8 cellular contexts compared by ENCODE assay signal in genomic region chr16:58511933-58512815, GRCh38. TPM values are rescaled to one million over a fixed set of nuclear protein-coding genes. Genes with fewer than 3 reads are reported as not detected.
A peak's percentile ranks its signal among the peaks of the same experiment; 100 is the strongest.
DNase-seq lines count a peak whose midpoint lies in the region; ATAC-seq and TF ChIP-seq lines count a peak whose summit lies in the region.

No MANE protein-coding gene starts in this region.

- peak; percentile 11 for DNase-seq in DMS53 treated with DMSO at 0.1 percent for 48 hours (lab: John Stamatoyannopoulos, UW; ENCODE audit: unreplicated experiment)
- peak; percentile 1 for DNase-seq in NCI-H526 treated with DMSO at 0.1 percent for 48 hours (lab: John Stamatoyannopoulos, UW)
- DNase-seq in activated CD4-positive, alpha-beta T cell treated with anti-CD3 and anti-CD28 coated beads, Interleukin-2, amount 10 ng/mL, durations not matched to agents 7 days and 5 days = peak; percentile 89
- DNase-seq in coronary artery (ENCODE audit: low spot score) = no peak
- peak; percentile 70 to 80 for DNase-seq in lung microvascular endothelial cell (ENCODE audit: low read depth in 2 of 2)
- DNase-seq in stimulated activated CD8-positive, alpha-beta memory T cell treated with anti-CD3 and anti-CD28 coated beads, Interleukin-15, amount 100 ng/mL, for 48 hours (ENCODE audit: low read depth in 2 of 2) = peak; percentile 55 to 58

- TF ChIP-seq CTCF in coronary artery (IDR thresholded peaks at IDR 0.05) = peak; percentile 56

- POLR2A ChIA-PET in activated CD4-positive, alpha-beta T cell treated with anti-CD3 and anti-CD28 coated beads, Interleukin-2, amount 10 ng/mL, durations not matched to agents 7 days and 5 days (lab: Charles Lee) = no interaction called here

- no peak overlapping the region for H3K27ac ChIP-seq in coronary artery

- H3K4me3 ChIP-seq in coronary artery = no peak overlapping the region

- H3K4me1 Mint-ChIP-seq in activated CD4-positive, alpha-beta T cell treated with anti-CD3 and anti-CD28 coated beads, Interleukin-2, amount 10 ng/mL, durations not matched to agents 7 days and 5 days = peaks cover 21% of the 10 kb centered on the region

- H3K4me3 Mint-ChIP-seq in activated CD4-positive, alpha-beta T cell treated with anti-CD3 and anti-CD28 coated beads, Interleukin-2, amount 10 ng/mL, durations not matched to agents 7 days and 5 days = no peak overlapping the region

- H3K27ac Mint-ChIP-seq in activated CD4-positive, alpha-beta T cell treated with anti-CD3 and anti-CD28 coated beads, Interleukin-2, amount 10 ng/mL, durations not matched to agents 7 days and 5 days = no peak overlapping the region

- CTCF ChIA-PET in activated CD4-positive, alpha-beta T cell treated with anti-CD3 and anti-CD28 coated beads, Interleukin-2, amount 10 ng/mL, durations not matched to agents 7 days and 5 days (lab: Charles Lee) = interaction anchor here (0.6 to 2.3 kb wide), 8 partner anchors 10 to 1609 kb away, joined by 3 to 9 read pairs (median 3); no protein-coding TSS in a partner anchor

- peaks cover 6% of the 10 kb centered on the region for H3K36me3 Mint-ChIP-seq in activated CD4-positive, alpha-beta T cell treated with anti-CD3 and anti-CD28 coated beads, Interleukin-2, amount 10 ng/mL, durations not matched to agents 7 days and 5 days (ENCODE audit: low read depth)

- no peaks in the 10 kb centered on the region for H3K27me3 Mint-ChIP-seq in activated CD4-positive, alpha-beta T cell treated with anti-CD3 and anti-CD28 coated beads, Interleukin-2, amount 10 ng/mL, durations not matched to agents 7 days and 5 days

- no peaks in the 10 kb centered on the region for H3K9me3 Mint-ChIP-seq in activated CD4-positive, alpha-beta T cell treated with anti-CD3 and anti-CD28 coated beads, Interleukin-2, amount 10 ng/mL, durations not matched to agents 7 days and 5 days

- peak; percentile 36 for ATAC-seq in HG02678 (IDR thresholded peaks at IDR 0.05; ENCODE audit: unreplicated experiment)
- no peak for ATAC-seq in HG02588 (IDR thresholded peaks at IDR 0.05; ENCODE audit: unreplicated experiment)

RNA-seq across cellular contexts. Expression of gene SETD6, which starts 3.1 kb away (rescaled TPM):
- total RNA-seq in activated CD4-positive, alpha-beta T cell treated with anti-CD3 and anti-CD28 coated beads, Interleukin-2, amount 10 ng/mL, durations not matched to agents 7 days and 5 days = 10 to 100 TPM; 14.7 to 15.3 TPM
- 4.8 and 10.5 TPM in 2 replicates for total RNA-seq in lung microvascular endothelial cell

RNA-seq across cellular contexts. Expression of gene NDRG4, which starts 12.2 kb away (rescaled TPM):
- total RNA-seq in activated CD4-positive, alpha-beta T cell treated with anti-CD3 and anti-CD28 coated beads, Interleukin-2, amount 10 ng/mL, durations not matched to agents 7 days and 5 days = under 1 TPM; 0.69 to 0.97 TPM
- 88.5 and 229 TPM in 2 replicates for total RNA-seq in lung microvascular endothelial cell

Comparison
In these comparisons a context has a peak if more than half of its experiments do, and no peak if none do; other contexts are left out.
1. RNA of gene NDRG4, which starts 12.2 kb away (total RNA-seq): 88.5 to 229 TPM in lung microvascular endothelial cell; 0.69 to 0.97 TPM in activated CD4-positive, alpha-beta T cell treated with anti-CD3 and anti-CD28 coated beads, Interleukin-2, amount 10 ng/mL, durations not matched to agents 7 days and 5 days; every median in the first group is over 10 times any median in the second.